ENCODE assay signal across 29 cellular contexts in the genomic region with DNA sequence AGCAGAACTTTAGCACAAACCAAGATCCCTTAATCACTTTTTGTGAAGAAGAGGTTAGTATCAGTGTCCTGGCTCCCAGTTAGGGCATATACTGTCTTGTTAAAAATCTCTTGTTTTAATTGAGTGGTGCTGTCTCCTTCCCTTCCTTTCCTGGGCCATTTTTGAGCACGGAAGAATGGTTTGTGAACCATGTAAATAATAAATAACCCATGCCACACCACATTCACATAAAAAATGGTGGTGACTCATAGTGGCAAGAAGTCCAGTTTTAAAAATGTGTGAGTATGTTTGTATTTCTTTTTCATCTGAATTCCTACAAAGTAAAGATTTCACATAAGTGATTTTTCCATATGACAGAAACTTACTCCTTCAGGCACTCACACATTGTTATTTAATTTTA. TPM values are rescaled to one million over a fixed set of nuclear protein-coding genes. Genes with fewer than 3 reads are reported as not detected.
A peak's percentile ranks its signal among the peaks of the same experiment; 100 is the strongest.
DNase-seq lines count a peak whose midpoint lies in the region; ATAC-seq and TF ChIP-seq lines count a peak whose summit lies in the region.
"Had no signal": no experiment of that assay in that cellular context is flagged by ENCODE, and none has a peak within 500 bp of the region (broad histone marks: within the 10 kb centered on the region; RNA-seq: fewer than 3 reads in every experiment).

No MANE protein-coding gene starts in this region.

- H3K9me2 ChIP-seq in PC-3 (replicated peaks; ENCODE audit: low read length) = no peaks in the 10 kb centered on the region

- H3K9me3 ChIP-seq in PC-3 (ENCODE audit: low read length) = no peaks in the 10 kb centered on the region
- H3K9me3 ChIP-seq: transverse colon had no signal

- H3K27ac ChIP-seq in PC-3 (ENCODE audit: low read length) = peak overlapping the region; percentile 72
- H3K27ac ChIP-seq: C4-2B, epithelial cell of prostate, skin epidermis, transverse colon had no signal

- TF ChIP-seq CTCF in PC-3 (conservative IDR thresholded peaks at IDR 0.05; ENCODE audit: low read depth, low read length) = no peak
- no peak for TF ChIP-seq CTCF in choroid plexus epithelial cell (conservative IDR thresholded peaks at IDR 0.05; ENCODE audit: low read depth, low read length)

- CTCF ChIA-PET in PC-3 (lab: Charles Lee) = no interaction called here

- peak overlapping the region; percentile 8; the same call in 1 of the 2 replicates for H2AFZ ChIP-seq in PC-3 (ENCODE audit: low read length)

- no peaks in the 10 kb centered on the region for H3F3A ChIP-seq in PC-3 (ENCODE audit: low read length, unreplicated experiment)

- H3K4me2 ChIP-seq in PC-3 (ENCODE audit: low read length) = peak overlapping the region; percentile 29

- H3K4me3 ChIP-seq in PC-3 (ENCODE audit: low read length) = no peak overlapping the region
- no peak overlapping the region for H3K4me3 ChIP-seq in choroid plexus epithelial cell (ENCODE audit: low read depth, low read length)
- H3K4me3 ChIP-seq: skin epidermis, transverse colon had no signal

- intact Hi-C loops in PC-3 (cut with micrococcal nuclease) = loop anchor here (5.0 kb wide), 1 partner anchor 34 kb away; no protein-coding TSS in a partner anchor

- H3K27me3 ChIP-seq in PC-3 (ENCODE audit: low read length) = no peaks in the 10 kb centered on the region
- H3K27me3 ChIP-seq: transverse colon had no signal

- POLR2A ChIA-PET in PC-3 (lab: Charles Lee; ENCODE audit: unreplicated experiment) = no interaction called here

- peak overlapping the region; percentile 23 for H3K9ac ChIP-seq in PC-3 (ENCODE audit: low read length)

- ATAC-seq in PC-3 (peak; percentile 54), HG03378 (IDR thresholded peaks at IDR 0.05; ENCODE audit: unreplicated experiment) (no peak), GM18520 (IDR thresholded peaks at IDR 0.05; ENCODE audit: unreplicated experiment) (no peak)
- ATAC-seq: left cardiac atrium; stimulated activated memory B cell treated with anti-CD40 and anti-IgM and Interleukin-4, amounts not matched to agents 10 μg/mL and 1 μg/mL and 100 μg/mL, for 72 hours; T-helper 17 cell had no signal

- H3K4me1 ChIP-seq in PC-3 (ENCODE audit: insufficient read depth, low read length) = peaks cover 45% of the 10 kb centered on the region
- H3K4me1 ChIP-seq: transverse colon had no signal

- no peaks in the 10 kb centered on the region for H3K36me3 ChIP-seq in PC-3 (ENCODE audit: low read depth, low read length)
- H3K36me3 ChIP-seq: transverse colon had no signal

- no peaks in the 10 kb centered on the region for H4K20me1 ChIP-seq in PC-3 (ENCODE audit: low read length)

- BruUV-seq in PC-3 (replicated peaks; lab: Mats Ljungman, UMichigan) = no TSS peak

- H3K79me2 ChIP-seq in PC-3 (ENCODE audit: low read length) = no peaks in the 10 kb centered on the region

- DNase-seq in GM03348 (ENCODE audit: low spot score) (peak; percentile 6), PC-3 (peak; percentile 78), choroid plexus epithelial cell (ENCODE audit: low read depth) (peak; percentile 20), kidney tubule cell (ENCODE audit: low spot score) (peak; percentile 53), NCI-H1694 treated with DMSO at 0.1 percent for 48 hours (lab: John Stamatoyannopoulos, UW) (no peak), HK-2 (ENCODE audit: unreplicated experiment) (no peak)
- DNase-seq: activated CD4-positive, alpha-beta T cell treated with anti-CD3 and anti-CD28 coated beads, Interleukin-2, amount 50 U/mL, for 48 hours; activated CD8-positive, alpha-beta memory T cell treated with anti-CD3 and anti-CD28 coated beads, Interleukin-2, amount 50 U/mL, for 4 hours; activated naive CD4-positive, alpha-beta T cell treated with Interleukin-2 at 50 U/mL for 16 hours; COR-L47; effector CD4-positive, alpha-beta T cell; foreskin melanocyte; GF-D8; KBM-7; left cardiac atrium; mammary epithelial cell; MM.1S; NCI-H2029 treated with DMSO at 0.1 percent for 48 hours; NCI-H524 treated with DMSO at 0.1 percent for 48 hours; nephron progenitor cell; Right ventricle myocardium superior; T-helper 17 cell; transverse colon had no signal

RNA-seq across cellular contexts. Expression of a gene that starts 59.1 kb away (rescaled TPM):
- 39.7 and 42.3 TPM in 2 replicates for total RNA-seq in PC-3 (2014; rRNA removed)

Comparison
In these comparisons a context has a peak if more than half of its experiments do, and no peak if none do; other contexts are left out.
1. DNase-seq: peak in GM03348 (single experiment), PC-3 (single experiment), choroid plexus epithelial cell (single experiment) and kidney tubule cell (single experiment); none in NCI-H1694 treated with DMSO at 0.1 percent for 48 hours (single experiment) and HK-2 (single experiment).